Comparison of ENCODE assay signal across 22 cellular contexts in the genomic region with DNA sequence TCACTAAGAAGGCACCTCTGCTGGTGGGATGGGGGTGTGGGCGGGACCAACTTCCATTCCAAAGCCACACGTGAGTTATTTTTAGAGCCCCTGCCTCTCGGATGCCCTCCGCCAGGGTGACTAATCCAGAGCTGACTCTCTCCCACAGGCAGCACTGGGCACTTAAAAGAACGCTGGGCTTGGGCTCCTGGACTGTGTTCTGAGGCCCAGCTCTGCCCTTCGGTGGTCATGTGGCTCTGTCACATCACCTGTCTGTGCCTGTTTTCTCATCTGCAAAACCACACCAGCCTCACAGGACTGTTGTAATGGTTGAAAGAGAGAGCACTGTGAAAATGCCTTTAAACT. TPM values are rescaled to one million over a fixed set of nuclear protein-coding genes. Genes with fewer than 3 reads are reported as not detected.
A peak's percentile ranks its signal among the peaks of the same experiment; 100 is the strongest.
DNase-seq lines count a peak whose midpoint lies in the region; ATAC-seq lines count a peak whose summit lies in the region.
"Had no signal": no experiment of that assay in that cellular context is flagged by ENCODE, and none has a peak within 500 bp of the region (broad histone marks: within the 10 kb centered on the region; RNA-seq: fewer than 3 reads in every experiment).

No MANE protein-coding gene starts in this region.

- no peak overlapping the region for H3K4me3 ChIP-seq in mesenchymal stem cell (ENCODE audit: insufficient read depth in 1 of 2, low read depth in 1 of 2, low read length in 2 of 2)
- H3K4me3 ChIP-seq: thoracic aorta had no signal

- H3K27ac ChIP-seq in epithelial cell of prostate (peak overlapping the region; percentile 100), mesenchymal stem cell (ENCODE audit: low read length, poor library complexity, severe bottlenecking) (peak overlapping the region; percentile 4)
- H3K27ac ChIP-seq: C4-2B, thoracic aorta had no signal

- no peak overlapping the region for H4K8ac ChIP-seq in mesenchymal stem cell (ENCODE audit: low read length)

- peaks cover 31% of the 10 kb centered on the region for H3K4me1 ChIP-seq in mesenchymal stem cell (ENCODE audit: control insufficient read depth, insufficient read depth, low read depth, low read length)

- WGBS in mesenchymal stem cell: 46% methylated on average over 6 of the region's 6 CpGs

- POLR2A ChIA-PET in T-cell (lab: Charles Lee): no interaction called here

- CTCF ChIA-PET in T-cell (lab: Charles Lee): interaction anchor here in 1 of 2 donors (1.7 kb wide), 1 partner anchor 56 kb away, joined by 4 read pairs; no protein-coding TSS in a partner anchor

- H3K36me3 ChIP-seq in mesenchymal stem cell (ENCODE audit: control insufficient read depth in 1 of 2, insufficient read depth in 2 of 2, low read depth in 1 of 2, low read length in 2 of 2): peaks cover 0 to 5% of the 10 kb centered on the region in 2 experiments
- H3K36me3 ChIP-seq: thoracic aorta had no signal

- no peak overlapping the region for H3K14ac ChIP-seq in mesenchymal stem cell (ENCODE audit: low read length in 2 of 2)

- no peaks in the 10 kb centered on the region for H3K27me3 ChIP-seq in mesenchymal stem cell (ENCODE audit: control insufficient read depth in 1 of 2, insufficient read depth in 1 of 2, low read length in 2 of 2)

- no peaks in the 10 kb centered on the region for H3K79me1 ChIP-seq in mesenchymal stem cell (replicated peaks; ENCODE audit: low read length, poor library complexity, severe bottlenecking)

- H2BK120ac ChIP-seq in mesenchymal stem cell (ENCODE audit: low read depth, low read length): no peak overlapping the region

- no peaks in the 10 kb centered on the region for H3K9me3 ChIP-seq in mesenchymal stem cell (ENCODE audit: control insufficient read depth, low read length)
- H3K9me3 ChIP-seq: thoracic aorta had no signal

- H3K4ac ChIP-seq in mesenchymal stem cell (ENCODE audit: low read depth in 1 of 2, low read length in 2 of 2): no peak overlapping the region

- no peak overlapping the region for H2BK15ac ChIP-seq in mesenchymal stem cell (ENCODE audit: low read depth, poor library complexity, severe bottlenecking)

- no peak overlapping the region for H4K91ac ChIP-seq in mesenchymal stem cell (ENCODE audit: low read length)

- H3K27ac Mint-ChIP-seq in T-cell: no peak overlapping the region

- no peak overlapping the region for H3K9ac ChIP-seq in mesenchymal stem cell (ENCODE audit: low read length)

- H3K36me3 Mint-ChIP-seq in T-cell: no peaks in the 10 kb centered on the region

- H2AFZ ChIP-seq in mesenchymal stem cell (ENCODE audit: low read depth, low read length): no peak overlapping the region

- peak; percentile 87 for DNase-seq in LHCN-M2 (ENCODE audit: low read depth)
- no peak for DNase-seq in epithelial cell of prostate (ENCODE audit: low read depth, low spot score)
- peak; percentile 46 for DNase-seq in mesenchymal stem cell
- DNase-seq in KG1 (lab: John Stamatoyannopoulos, UW): no peak
- no peak for DNase-seq in left lobe of liver (ENCODE audit: low spot score)
- DNase-seq in T-cell: no peak
- DNase-seq in activated gamma-delta T cell treated with Interleukin-2 at 50 U/mL for 16 hours: no peak
- DNase-seq: activated CD4-positive, alpha-beta T cell treated with anti-CD3 and anti-CD28 coated beads for 4 hours; activated CD8-positive, alpha-beta memory T cell treated with anti-CD3 and anti-CD28 coated beads, Interleukin-2, amount 50 U/mL, for 4 hours; activated gamma-delta T cell; aorta; dermis blood vessel endothelial cell; DMS79; islet precursor cell; KBM-7; NCI-H1105 treated with DMSO at 0.1 percent for 48 hours; NCI-H345; NK-92 treated with Interleukin-12 subunit alpha and Interleukin-12 subunit beta, amount 100 ng/mL, for 24 hours; occipital lobe had no signal

- H2BK12ac ChIP-seq in mesenchymal stem cell (ENCODE audit: low read length in 2 of 2): no peak overlapping the region

- H3K23ac ChIP-seq in mesenchymal stem cell (ENCODE audit: low read length in 2 of 2): no peak overlapping the region

- H3K18ac ChIP-seq in mesenchymal stem cell (ENCODE audit: low read depth in 1 of 2, low read length in 2 of 2): no peak overlapping the region

- H3K9me3 Mint-ChIP-seq in T-cell: no peaks in the 10 kb centered on the region

- no peak overlapping the region for H3K4me3 Mint-ChIP-seq in T-cell

- H2AK5ac ChIP-seq in mesenchymal stem cell (ENCODE audit: low read length, severe bottlenecking): no peak overlapping the region

- H3K27me3 Mint-ChIP-seq in T-cell: peaks cover 0 to 2% of the 10 kb centered on the region in 2 donors

- no peak overlapping the region for H3K4me2 ChIP-seq in mesenchymal stem cell (ENCODE audit: low read length, poor library complexity, severe bottlenecking)

- no peak overlapping the region for H2BK5ac ChIP-seq in mesenchymal stem cell (ENCODE audit: low read depth, low read length, poor library complexity, severe bottlenecking)

- ATAC-seq in left lobe of liver (no peak), T-cell (replicated peaks in 1 of 4) (no peak)
- ATAC-seq: esophagus mucosa had no signal

- H3K4me1 Mint-ChIP-seq in T-cell: peaks cover 2 to 7% (median 3%) of the 10 kb centered on the region in 3 donors

RNA-seq across cellular contexts. Expression of gene LAMB3, which starts 27.0 kb away (rescaled TPM):
- 3.8 and 5.3 TPM in 2 replicates for total RNA-seq in LHCN-M2 (2014; rRNA removed)
- polyA plus RNA-seq in LHCN-M2 (2012): 2.9 TPM
- polyA plus RNA-seq in mesenchymal stem cell (2013, experiment 1 of 2): 8.7 TPM
- polyA plus RNA-seq in mesenchymal stem cell (2013, experiment 2 of 2): 8.5 TPM
- 7.8 TPM for total RNA-seq in left lobe of liver
- total RNA-seq in T-cell: 1 to 10 TPM in 1 of 5 donors, under 1 TPM in 4; 0.25 to 1.2 (median 0.56) TPM

RNA-seq across cellular contexts. Expression of gene CAMK1G, which starts 41.7 kb away (rescaled TPM):
- total RNA-seq in LHCN-M2 (2014; rRNA removed): not detected in 2 replicates
- not detected for polyA plus RNA-seq in LHCN-M2 (2012)
- polyA plus RNA-seq in mesenchymal stem cell (2013, experiment 1 of 2): 12.0 TPM
- 12.0 TPM for polyA plus RNA-seq in mesenchymal stem cell (2013, experiment 2 of 2)
- 0.13 TPM for total RNA-seq in left lobe of liver
- total RNA-seq in T-cell: not detected
- total RNA-seq: dermis blood vessel endothelial cell, esophagus mucosa, thoracic aorta had no signal

RNA-seq across cellular contexts. Expression of gene G0S2, which starts 50.0 kb away (rescaled TPM):
- total RNA-seq in LHCN-M2 (2014; rRNA removed): 0.77 and 1.0 TPM in 2 replicates
- 0.33 TPM for polyA plus RNA-seq in LHCN-M2 (2012)
- 81.8 TPM for polyA plus RNA-seq in mesenchymal stem cell (2013, experiment 1 of 2)
- polyA plus RNA-seq in mesenchymal stem cell (2013, experiment 2 of 2): 81.6 TPM
- 75.0 TPM for total RNA-seq in left lobe of liver
- total RNA-seq in T-cell: under 1 TPM in 3 of 5 donors, not detected in 2; 0.32 to 0.60 (median 0.59) TPM

Comparison
In these comparisons a context has a peak if more than half of its experiments do, and no peak if none do; other contexts are left out.
1. DNase-seq: peak in LHCN-M2 (single experiment) and mesenchymal stem cell (single experiment); none in epithelial cell of prostate (single experiment), KG1 (single experiment), left lobe of liver (single experiment), T-cell (0 of 34) and activated gamma-delta T cell treated with Interleukin-2 at 50 U/mL for 16 hours (single experiment).
2. RNA of gene G0S2, which starts 50.0 kb away (total RNA-seq): 75.0 TPM in left lobe of liver (single experiment); 0.77 to 1.0 TPM in LHCN-M2 and 0.32 to 0.60 TPM in T-cell; every median in the first group is over 10 times any median in the second.